ENCODE assay signal across 1 cellular context in genomic region chr2:63539416-63540162, GRCh38.
TF ChIP-seq lines count a peak whose summit lies in the region.

No MANE protein-coding gene starts in this region.

TF ChIP-seq in SK-N-SH, 30 proteins besides CTCF, POLR2A, EP300 and RAD21 (continued from another document):
- TF ChIP-seq MAX (IDR thresholded peaks at IDR 0.05; ENCODE audit: low read depth) (no peak), EZH2phosphoT487 (IDR thresholded peaks at IDR 0.05; ENCODE audit: borderline replicate concordance, low read depth) (no peak), TAF1 (IDR thresholded peaks at IDR 0.05; ENCODE audit: borderline replicate concordance, low read depth, low read length) (no peak), FOXJ3 (CRISPR knock-in tag; IDR thresholded peaks at IDR 0.05) (no peak)
